ENCODE assay signal across 11 cellular contexts in the genomic region with DNA sequence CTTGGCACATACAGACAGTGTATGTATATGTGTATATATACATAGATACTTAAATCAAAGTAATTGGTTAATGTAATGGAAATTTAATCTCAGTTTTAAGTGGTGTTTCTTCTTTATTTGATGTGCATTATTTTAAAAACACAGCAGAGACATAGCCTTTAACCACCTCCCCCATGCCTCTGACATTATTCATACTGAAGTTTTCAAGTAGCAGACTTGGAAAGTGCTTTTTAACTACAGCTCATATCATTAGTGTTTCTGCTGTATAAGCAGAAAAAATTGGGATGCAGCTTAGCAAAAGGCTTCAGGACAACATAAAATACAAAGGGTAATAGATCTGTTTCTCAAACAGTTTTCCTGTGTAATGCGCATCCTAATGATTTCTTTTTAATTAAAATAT. TPM values are rescaled to one million over a fixed set of nuclear protein-coding genes. Genes with fewer than 3 reads are reported as not detected.
A peak's percentile ranks its signal among the peaks of the same experiment; 100 is the strongest.
DNase-seq lines count a peak whose midpoint lies in the region; ATAC-seq and TF ChIP-seq lines count a peak whose summit lies in the region.
"Had no signal": no experiment of that assay in that cellular context is flagged by ENCODE, and none has a peak within 500 bp of the region (broad histone marks: within the 10 kb centered on the region; RNA-seq: fewer than 3 reads in every experiment).

No MANE protein-coding gene starts in this region.

- peak overlapping the region; percentile 71 for H3K4me3 Mint-ChIP-seq in CD4-positive, alpha-beta T cell
- H3K4me3 Mint-ChIP-seq in HFFc6: peak overlapping the region; percentile 41; the same call in 1 of the 2 replicates
- no peak overlapping the region for H3K4me3 Mint-ChIP-seq in mesothelial cell of epicardium

- CTCF ChIA-PET in CD4-positive, alpha-beta T cell (lab: Charles Lee): interaction anchor here (1.5 kb wide), 1 partner anchor 51 kb away, joined by 3 read pairs; no protein-coding TSS in a partner anchor

- no peak for TF ChIP-seq CTCF in CD4-positive, alpha-beta T cell (IDR thresholded peaks at IDR 0.05)
- no peak for TF ChIP-seq CTCF in HFFc6 (IDR thresholded peaks at IDR 0.05)
- no peak for TF ChIP-seq CTCF in mesothelial cell of epicardium (IDR thresholded peaks at IDR 0.05; ENCODE audit: unreplicated experiment)
- no peak for TF ChIP-seq CTCF in upper lobe of right lung (IDR thresholded peaks at IDR 0.05)

- intact Hi-C loops in CD4-positive, alpha-beta T cell (cut with DNase I, micrococcal nuclease): loop anchor here in 1 of 2 experiments (2.0 kb wide), 1 partner anchor 51 kb away; no protein-coding TSS in a partner anchor
- intact Hi-C loops in upper lobe of right lung (cut with DNase I): no loop called here

- H3K9ac ChIP-seq in adipocyte (ENCODE audit: low read length): no peak overlapping the region

- no peak overlapping the region for H3K4me3 ChIP-seq in adipocyte (ENCODE audit: low read length)
- H3K4me3 ChIP-seq in upper lobe of right lung: no peak overlapping the region

- H3K27me3 Mint-ChIP-seq in CD4-positive, alpha-beta T cell: no peaks in the 10 kb centered on the region
- H3K27me3 Mint-ChIP-seq in HFFc6 (ENCODE audit: insufficient read depth): no peaks in the 10 kb centered on the region
- H3K27me3 Mint-ChIP-seq in mesothelial cell of epicardium (ENCODE audit: low read depth): peaks cover 5% of the 10 kb centered on the region

- H3K9me3 Mint-ChIP-seq in CD4-positive, alpha-beta T cell: no peaks in the 10 kb centered on the region
- peaks cover 6% of the 10 kb centered on the region for H3K9me3 Mint-ChIP-seq in HFFc6
- peaks cover 19% of the 10 kb centered on the region for H3K9me3 Mint-ChIP-seq in mesothelial cell of epicardium

- no peaks in the 10 kb centered on the region for H3K27me3 ChIP-seq in CD4-positive, alpha-beta T cell (ENCODE audit: control insufficient read depth, insufficient read depth, low read length)
- no peaks in the 10 kb centered on the region for H3K27me3 ChIP-seq in adipocyte (replicated peaks; ENCODE audit: control insufficient read depth, insufficient read depth, low read length)
- no peaks in the 10 kb centered on the region for H3K27me3 ChIP-seq in upper lobe of right lung

- H3K36me3 ChIP-seq in adipocyte (ENCODE audit: control insufficient read depth, insufficient read depth, low read length, severe bottlenecking): no peaks in the 10 kb centered on the region
- no peaks in the 10 kb centered on the region for H3K36me3 ChIP-seq in upper lobe of right lung

- H3K9me3 ChIP-seq in CD4-positive, alpha-beta T cell (ENCODE audit: control insufficient read depth, low read length): no peaks in the 10 kb centered on the region
- H3K9me3 ChIP-seq in adipocyte (ENCODE audit: control insufficient read depth, low read length) (peaks cover 8% of the 10 kb centered on the region), upper lobe of right lung (no peaks in the 10 kb centered on the region)

- peaks cover 77% of the 10 kb centered on the region for H3K4me1 Mint-ChIP-seq in CD4-positive, alpha-beta T cell (ENCODE audit: low read depth)
- H3K4me1 Mint-ChIP-seq in HFFc6 (ENCODE audit: low read depth) (peaks cover 59% of the 10 kb centered on the region), mesothelial cell of epicardium (peaks cover 32% of the 10 kb centered on the region)

- H3K36me3 Mint-ChIP-seq in CD4-positive, alpha-beta T cell (ENCODE audit: low read depth): no peaks in the 10 kb centered on the region
- H3K36me3 Mint-ChIP-seq in HFFc6 (ENCODE audit: low read depth): peaks cover 8% of the 10 kb centered on the region
- H3K36me3 Mint-ChIP-seq in mesothelial cell of epicardium: peaks cover 3% of the 10 kb centered on the region

- POLR2A ChIA-PET in CD4-positive, alpha-beta T cell (lab: Charles Lee): interaction anchor here (0.6 to 2.5 kb wide), 10 partner anchors 12 to 581 kb away, joined by 3 to 12 read pairs (median 5); a partner anchor contains a TSS

- DNase-seq in CD4-positive, alpha-beta T cell: no peak
- DNase-seq in HFFc6 (peak; percentile 52), adipocyte (ENCODE audit: low read depth) (peak; percentile 52), mesothelial cell of epicardium (ENCODE audit: low spot score in 2 of 2, unreplicated experiment in 2 of 2) (no peak), OCI-M1 (lab: John Stamatoyannopoulos, UW) (no peak), upper lobe of right lung (no peak), NCI-H2171 (lab: John Stamatoyannopoulos, UW) (no peak)
- DNase-seq: head of caudate nucleus; NCI-H510A treated with DMSO at 0.1 percent for 48 hours; stimulated activated CD4-positive, alpha-beta T cell treated with anti-CD3 and anti-CD28 coated beads, Interleukin-12 subunit alpha, Interleukin-12 subunit beta, amount 100 ng/mL, for 4 hours had no signal

- peaks cover 9% of the 10 kb centered on the region for H3K4me1 ChIP-seq in adipocyte (ENCODE audit: control insufficient read depth, insufficient read depth, low read length)
- H3K4me1 ChIP-seq in upper lobe of right lung: peaks cover 10% of the 10 kb centered on the region

- peak overlapping the region; percentile 33 for H3K27ac ChIP-seq in CD4-positive, alpha-beta T cell (ENCODE audit: low read depth, low read length)
- H3K27ac ChIP-seq in upper lobe of right lung: no peak overlapping the region

- H3K27ac Mint-ChIP-seq in CD4-positive, alpha-beta T cell: peak overlapping the region; percentile 85
- peak overlapping the region; percentile 86 for H3K27ac Mint-ChIP-seq in HFFc6
- H3K27ac Mint-ChIP-seq in mesothelial cell of epicardium: peak overlapping the region; percentile 85

- ATAC-seq in CD4-positive, alpha-beta T cell (ENCODE audit: poor library complexity): no peak
- no peak for ATAC-seq in HG03460 (IDR thresholded peaks at IDR 0.05; ENCODE audit: unreplicated experiment)
- no peak for ATAC-seq in upper lobe of right lung

RNA-seq across cellular contexts. Expression of a gene that starts 52.1 kb away (rescaled TPM):
- total RNA-seq in CD4-positive, alpha-beta T cell: 1 to 10 TPM; 2.0 TPM
- 1 to 10 TPM; 2.6 to 4.3 (median 3.8) TPM for total RNA-seq in HFFc6 (2021; fragmentation: NEBNext Ultra II Directional; extraction: Animal tissue kit (Norgen Biotek cat#: 25700))
- 11.8 to 13.4 TPM (median 12.6 TPM) in 3 replicates for total RNA-seq in mesothelial cell of epicardium
- total RNA-seq in upper lobe of right lung: 8.2 TPM

Comparison
In these comparisons a context has a peak if more than half of its experiments do, and no peak if none do; other contexts are left out.
1. DNase-seq: peak in HFFc6 (single experiment) and adipocyte (single experiment); none in CD4-positive, alpha-beta T cell (0 of 10), mesothelial cell of epicardium (0 of 2), OCI-M1 (single experiment), upper lobe of right lung (single experiment) and NCI-H2171 (single experiment).
2. Peak in every context shown above with its lines, with median percentiles within 50 percentile points of each other: H3K27ac Mint-ChIP-seq.